ENCODE assay signal across 20 cellular contexts in the genomic region with DNA sequence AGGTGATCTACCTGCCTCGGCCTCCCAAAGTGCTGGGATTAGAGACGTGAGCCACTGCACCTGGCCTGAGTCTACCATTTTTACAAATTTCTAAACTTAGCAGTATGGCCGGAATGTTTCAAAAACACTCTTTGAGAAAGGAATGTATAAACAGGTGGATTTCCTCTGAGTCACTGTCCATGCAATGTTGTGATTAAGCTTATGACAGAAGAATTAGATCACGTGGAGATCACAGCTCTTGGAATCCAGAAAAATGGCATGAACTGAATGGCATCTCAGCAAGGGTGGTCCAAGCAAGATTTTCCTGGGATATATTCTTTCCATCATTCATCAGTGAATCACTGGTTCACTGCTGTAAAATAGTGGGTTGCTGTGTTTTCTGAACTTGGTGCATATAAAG.
DNase-seq lines count a peak whose midpoint lies in the region; FAIRE-seq and TF ChIP-seq lines count a peak whose summit lies in the region.
"Had no signal": no experiment of that assay in that cellular context is flagged by ENCODE, and none has a peak within 500 bp of the region (broad histone marks: within the 10 kb centered on the region; RNA-seq: fewer than 3 reads in every experiment).

No MANE protein-coding gene starts in this region.

- TF ChIP-seq CTCF in epithelial cell of esophagus (IDR thresholded peaks at IDR 0.05; ENCODE audit: insufficient read depth, low read depth, low read length, missing control alignments) (no peak), hepatocyte (IDR thresholded peaks at IDR 0.05; ENCODE audit: poor library complexity) (no peak)

- no peaks in the 10 kb centered on the region for H3K9me2 ChIP-seq in hepatocyte (replicated peaks; ENCODE audit: insufficient read depth)

- no peaks in the 10 kb centered on the region for H3K9me3 ChIP-seq in hepatocyte (ENCODE audit: low read depth)
- H3K9me3 ChIP-seq: right atrium auricular region had no signal

- H3K4me3 ChIP-seq in epithelial cell of esophagus (ENCODE audit: low read length), result no peak overlapping the region
- H3K4me3 ChIP-seq in hepatocyte, result no peak overlapping the region
- H3K4me3 ChIP-seq: right atrium auricular region, SK-N-MC had no signal

- no peak overlapping the region for H2AFZ ChIP-seq in hepatocyte

- H3K36me3 ChIP-seq in hepatocyte (replicated peaks; ENCODE audit: insufficient read depth, low read depth), result no peaks in the 10 kb centered on the region
- H3K36me3 ChIP-seq: right atrium auricular region had no signal

- FAIRE-seq in GM19239 (lab: Jason Lieb, UNC), result no peak

- no peak overlapping the region for H3K27ac ChIP-seq in hepatocyte
- H3K27ac ChIP-seq: right atrium auricular region, SK-N-MC, VCaP had no signal

- in situ Hi-C loops in Caki2 (cut with HindIII; ENCODE audit: low pct_unique_long_range_greater_than_20kb, low sequenced_read_pairs), result no loop called here

- peaks cover 4% of the 10 kb centered on the region for H3K4me1 ChIP-seq in hepatocyte (ENCODE audit: insufficient read depth)
- H3K4me1 ChIP-seq: right atrium auricular region had no signal

- H3K4me2 ChIP-seq in hepatocyte, result no peak overlapping the region

- H3K79me2 ChIP-seq in hepatocyte, result no peaks in the 10 kb centered on the region

- no peaks in the 10 kb centered on the region for H3K27me3 ChIP-seq in hepatocyte
- H3K27me3 ChIP-seq: right atrium auricular region had no signal

- DNase-seq in Caki2 (ENCODE audit: low read depth) (peak; percentile 45), RKO (ENCODE audit: low spot score) (peak; percentile 58), epithelial cell of esophagus (ENCODE audit: low read depth) (peak; percentile 36), non-pigmented ciliary epithelial cell (ENCODE audit: low read depth) (peak; percentile 47), GF-D8 (lab: John Stamatoyannopoulos, UW) (no peak), GM19239 (ENCODE audit: insufficient read length, low spot score) (no peak), DMS 273 treated with DMSO at 0.1 percent for 48 hours (lab: John Stamatoyannopoulos, UW) (no peak), hepatocyte (ENCODE audit: low spot score) (no peak)
- DNase-seq: activated CD4-positive, alpha-beta T cell treated with anti-CD3 and anti-CD28 coated beads, Interleukin-2, amount 50 U/mL, for 4 hours; activated gamma-delta T cell; central memory CD4-positive, alpha-beta T cell; DMS153; MV-4-11; NCI-H187 treated with DMSO at 0.1 percent for 48 hours; NCI-H226; NCI-H774; stimulated activated CD4-positive, alpha-beta T cell treated with anti-CD3 and anti-CD28 coated beads, Interleukin-12 subunit alpha, Interleukin-12 subunit beta, amount 100 ng/mL, for 4 hours had no signal

- WGBS in hepatocyte (ENCODE audit: low lambda C conversion rate, missing lambda C conversion rate), result 73% methylated on average over 4 of the region's 4 CpGs

- no peaks in the 10 kb centered on the region for H4K20me1 ChIP-seq in hepatocyte (ENCODE audit: insufficient read depth, poor library complexity, severe bottlenecking)

Comparison
In these comparisons a context has a peak if more than half of its experiments do, and no peak if none do; other contexts are left out.
1. DNase-seq: peak in Caki2 (single experiment), RKO (single experiment), epithelial cell of esophagus (single experiment) and non-pigmented ciliary epithelial cell (single experiment); none in GF-D8 (single experiment), GM19239 (single experiment), DMS 273 treated with DMSO at 0.1 percent for 48 hours (single experiment) and hepatocyte (single experiment).